8 cellular contexts compared by ENCODE assay signal in genomic region chr16:67968440-67969285, GRCh38. TPM values are rescaled to one million over a fixed set of nuclear protein-coding genes. Genes with fewer than 3 reads are reported as not detected.
A peak's percentile ranks its signal among the peaks of the same experiment; 100 is the strongest.
DNase-seq lines count a peak whose midpoint lies in the region; TF ChIP-seq lines count a peak whose summit lies in the region.

Gene SLC12A4, minus strand, starts transcription at chr16:67968637. Its CDS starts 84 bp downstream, at chr16:67968553.

- WGBS in smooth muscle cell (ENCODE audit: low lambda C conversion rate), result 30% methylated on average over 25 of the region's 75 CpGs

- H3K36me3 ChIP-seq in breast epithelium (no peaks in the 10 kb centered on the region), smooth muscle cell (ENCODE audit: low read depth) (no peaks in the 10 kb centered on the region)

- peak within 1 kb of the TSS; percentile 97 for H3K9ac ChIP-seq in smooth muscle cell (ENCODE audit: low read depth)

- DNase-seq in HCEC 1CT (peak; percentile 74), MV-4-11 (lab: John Stamatoyannopoulos, UW) (peak; percentile 74), breast epithelium (ENCODE audit: low spot score in 2 of 2) (peak; percentile 76 to 84), iPS-NIHi7 (ENCODE audit: extremely low spot score) (peak; percentile 98), smooth muscle cell (lab: John Stamatoyannopoulos, UW; ENCODE audit: unreplicated experiment) (peak; percentile 50), GF-D8 (lab: John Stamatoyannopoulos, UW) (no peak)

- H3K4me3 ChIP-seq in GM08714 (ENCODE audit: low read length) (peak within 1 kb of the TSS; percentile 61), WI38 (ENCODE audit: low read depth, low read length) (peak within 1 kb of the TSS; percentile 99), breast epithelium (peak within 1 kb of the TSS; percentile 84 to 96 (median 89)), smooth muscle cell (peak within 1 kb of the TSS; percentile 83)

- peak within 1 kb of the TSS; percentile 92 to 98 for H3K27ac ChIP-seq in breast epithelium
- peak within 1 kb of the TSS; percentile 91 for H3K27ac ChIP-seq in smooth muscle cell (ENCODE audit: low read depth)

- intact Hi-C loops in breast epithelium (cut with DNase I; ENCODE audit: low total_unique reads), result no loop called here

- peaks cover 42% of the 10 kb centered on the region for H4K20me1 ChIP-seq in smooth muscle cell (ENCODE audit: low read depth)

- H3K9me3 ChIP-seq in breast epithelium (no peaks in the 10 kb centered on the region), smooth muscle cell (replicated peaks; ENCODE audit: low read depth) (no peaks in the 10 kb centered on the region)

- H3K4me1 ChIP-seq in breast epithelium (peaks cover 0 to 10% of the 10 kb centered on the region in 2 donors), smooth muscle cell (ENCODE audit: low read depth) (peaks cover 20% of the 10 kb centered on the region)

- H3F3A ChIP-seq in smooth muscle cell (ENCODE audit: low read depth), result no peaks in the 10 kb centered on the region

- H3K27me3 ChIP-seq in breast epithelium, result no peaks in the 10 kb centered on the region
- no peaks in the 10 kb centered on the region for H3K27me3 ChIP-seq in smooth muscle cell (ENCODE audit: low read depth)

- H3K79me2 ChIP-seq in smooth muscle cell (ENCODE audit: low read depth), result peaks cover 46% of the 10 kb centered on the region

- H2AFZ ChIP-seq in smooth muscle cell (ENCODE audit: low read depth), result peak within 1 kb of the TSS; percentile 82

- H3K4me2 ChIP-seq in smooth muscle cell, result peak within 1 kb of the TSS; percentile 98

- TF ChIP-seq CTCF in WI38 (IDR thresholded peaks at IDR 0.05; ENCODE audit: low read depth, low read length), result no peak
- no peak for TF ChIP-seq CTCF in breast epithelium (IDR thresholded peaks at IDR 0.05)
- TF ChIP-seq CTCF in smooth muscle cell (IDR thresholded peaks at IDR 0.05; ENCODE audit: borderline replicate concordance, insufficient read depth, poor library complexity, severe bottlenecking), result no peak

- no peak for TF ChIP-seq POLR2A in breast epithelium (IDR thresholded peaks at IDR 0.05)

RNA-seq across cellular contexts. Expression of gene SLC12A4, which starts in this region (rescaled TPM):
- total RNA-seq in breast epithelium (10 to 100 TPM; 32.1 to 64.9 (median 53.6) TPM), smooth muscle cell (47.7 and 74.3 TPM in 2 replicates)
- 92.4 and 107 TPM in 2 replicates for polyA plus RNA-seq in smooth muscle cell
